8 cellular contexts compared by ENCODE assay signal in the genomic region with DNA sequence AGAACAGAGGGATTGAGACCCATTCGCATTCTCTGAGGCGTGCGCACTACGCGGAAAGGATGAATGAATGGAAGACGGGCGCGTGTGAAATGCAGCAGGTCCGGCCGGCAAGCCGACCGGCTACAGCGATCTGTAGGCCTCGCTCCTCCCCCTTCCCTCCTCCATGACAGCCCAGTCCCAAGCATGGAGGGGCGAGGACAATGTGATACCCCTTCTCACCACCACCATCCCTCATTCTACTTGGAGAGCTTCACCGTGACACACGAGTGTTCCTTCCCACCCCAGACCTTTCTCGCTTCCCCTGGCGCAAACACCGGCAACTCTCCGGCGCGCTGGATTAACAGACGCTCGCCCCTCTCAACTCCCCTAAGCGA. TPM values are rescaled to one million over a fixed set of nuclear protein-coding genes. Genes with fewer than 3 reads are reported as not detected.
DNase-seq lines count a peak whose midpoint lies in the region; ATAC-seq, FAIRE-seq and TF ChIP-seq lines count a peak whose summit lies in the region.

No MANE protein-coding gene starts in this region.

- no peaks in the 10 kb centered on the region for H3K27me3 ChIP-seq in bronchial epithelial cell (ENCODE audit: control insufficient read depth, insufficient read depth, low read length)

- H3K36me3 ChIP-seq in bronchial epithelial cell (ENCODE audit: control insufficient read depth, insufficient read depth, low read length), result peaks cover 3% of the 10 kb centered on the region

- H3K4me3 ChIP-seq in bronchial epithelial cell (ENCODE audit: low read depth, low read length), result peak overlapping the region; percentile 97

- TF ChIP-seq CTCF in VCaP (conservative IDR thresholded peaks at IDR 0.05), result no peak
- TF ChIP-seq CTCF in bronchial epithelial cell (IDR thresholded peaks at IDR 0.05; ENCODE audit: insufficient read depth, low read length, severe bottlenecking), result no peak

- ATAC-seq in HG02840 (IDR thresholded peaks at IDR 0.05; ENCODE audit: low FRiP score, unreplicated experiment), result peak; percentile 27

- no peak for FAIRE-seq in bronchial epithelial cell (lab: Jason Lieb, UNC)

- H3K27ac ChIP-seq in VCaP, result peak overlapping the region; percentile 90

- DNase-seq in NCI-H2081 (lab: John Stamatoyannopoulos, UW), result peak; percentile 76 to 78
- no peak for DNase-seq in NCI-H2081 treated with DMSO at 0.1 percent for 48 hours (lab: John Stamatoyannopoulos, UW)
- peak; percentile 35 for DNase-seq in NCI-H2029 treated with DMSO at 0.1 percent for 48 hours (lab: John Stamatoyannopoulos, UW)
- DNase-seq in bronchial epithelial cell (ENCODE audit: low read depth), result peak; percentile 72
- peak; percentile 60 for DNase-seq in inferior parietal cortex (ENCODE audit: extremely low spot score)
- peak; percentile 60 to 69 (median 62) for DNase-seq in stimulated activated CD4-positive, alpha-beta T cell treated with anti-CD3 and anti-CD28 coated beads, Interleukin-12 subunit alpha, Interleukin-12 subunit beta, amount 100 ng/mL, for 48 hours (ENCODE audit: low read depth in 2 of 3, low spot score in 1 of 3)

RNA-seq across cellular contexts. Expression of a gene that starts 0.8 kb away (rescaled TPM):
- total RNA-seq in bronchial epithelial cell, result 237 and 306 TPM in 2 replicates
